In genomic region chr11:14336507-14337503, GRCh38 we compare ENCODE assay signal across 9 cellular contexts. TPM values are rescaled to one million over a fixed set of nuclear protein-coding genes. Genes with fewer than 3 reads are reported as not detected.
DNase-seq lines count a peak whose midpoint lies in the region; ATAC-seq, FAIRE-seq and TF ChIP-seq lines count a peak whose summit lies in the region.
"Had no signal": no experiment of that assay in that cellular context is flagged by ENCODE, and none has a peak within 500 bp of the region (broad histone marks: within the 10 kb centered on the region; RNA-seq: fewer than 3 reads in every experiment).

No MANE protein-coding gene starts in this region.

- H3K27ac ChIP-seq in CD8-positive, alpha-beta memory T cell (ENCODE audit: low read depth, low read length), result no peak overlapping the region
- peak overlapping the region; percentile 38 for H3K27ac ChIP-seq in HepG2 (ENCODE audit: extremely low read length, insufficient read depth, low read length)

- no peaks in the 10 kb centered on the region for H3K36me3 ChIP-seq in CD8-positive, alpha-beta memory T cell (ENCODE audit: insufficient read depth, low read length)
- no peaks in the 10 kb centered on the region for H3K36me3 ChIP-seq in HepG2 (replicated peaks in 1 of 2; ENCODE audit: control insufficient read depth in 1 of 2, insufficient read depth in 2 of 2, low read length in 2 of 2)

- no peak for TF ChIP-seq RAD21 in HepG2 (CRISPR knock-in tag; IDR thresholded peaks at IDR 0.05)

- no peak for TF ChIP-seq CTCF in HepG2 (CRISPR knock-in tag; IDR thresholded peaks at IDR 0.05)

- no peaks in the 10 kb centered on the region for H3K4me1 ChIP-seq in CD8-positive, alpha-beta memory T cell (ENCODE audit: insufficient read depth, low read length)
- peaks cover 21% of the 10 kb centered on the region; the same call in 1 of the 2 replicates for H3K4me1 ChIP-seq in HepG2 (ENCODE audit: insufficient read depth, low read length)

- H3K27me3 ChIP-seq in CD8-positive, alpha-beta memory T cell (ENCODE audit: insufficient read depth, low read length, poor library complexity, severe bottlenecking), result no peaks in the 10 kb centered on the region
- H3K27me3 ChIP-seq in HepG2 (ENCODE audit: control insufficient read depth in 1 of 2, insufficient read depth in 2 of 2, low read length in 2 of 2), result no peaks in the 10 kb centered on the region

- H4K20me1 ChIP-seq in HepG2 (ENCODE audit: insufficient read depth, low read length), result peaks cover 4% of the 10 kb centered on the region; the same call in 1 of the 2 replicates

- in situ Hi-C loops in HepG2 (cut with HindIII; ENCODE audit: extremely low pct_ligation_motif_present, low pct_unique_long_range_greater_than_20kb), result no loop called here

- peak overlapping the region; percentile 23; the same call in 1 of the 2 replicates for H3K4me2 ChIP-seq in HepG2 (ENCODE audit: low read depth, low read length)

- no peaks in the 10 kb centered on the region for H3K9me3 ChIP-seq in CD8-positive, alpha-beta memory T cell (ENCODE audit: low read length)
- no peaks in the 10 kb centered on the region for H3K9me3 ChIP-seq in HepG2 (ENCODE audit: low read length)
- no peaks in the 10 kb centered on the region for H3K9me3 ChIP-seq in T-helper 17 cell (ENCODE audit: control insufficient read depth, low read length, poor library complexity, severe bottlenecking)

- H3K9ac ChIP-seq in HepG2 (ENCODE audit: insufficient read depth, low read depth, low read length), result 0 out of 2 replicates have a peak overlapping the region, but pooled peaks have one; percentile 6

- ATAC-seq in HepG2 (peak; percentile 96), T-helper 17 cell (no peak), HG02588 (IDR thresholded peaks at IDR 0.05; ENCODE audit: unreplicated experiment) (no peak)

- peak; percentile 47 for FAIRE-seq in HepG2 (lab: Jason Lieb, UNC)

- no peak; a peak in 1 of 4 replicates for TF ChIP-seq EP300 in HepG2 (IDR thresholded peaks at IDR 0.05; ENCODE audit: low read depth in 2 of 2, low read length in 2 of 2)
- TF ChIP-seq EP300 in HepG2 (CRISPR knock-in tag; IDR thresholded peaks at IDR 0.05; ENCODE audit: borderline replicate concordance), result peak; percentile 46; the same call in 1 of the 2 replicates

- H2AFZ ChIP-seq in HepG2 (ENCODE audit: low read length), result no peak overlapping the region

- peaks cover 58 to 66% (median 65%) of the 10 kb centered on the region in 3 donors for H3K4me1 Mint-ChIP-seq in CD8-positive, alpha-beta memory T cell
- H3K4me1 Mint-ChIP-seq in T-helper 17 cell, result peaks cover 9% of the 10 kb centered on the region

- peaks cover 73% of the 10 kb centered on the region for H3K79me2 ChIP-seq in HepG2 (ENCODE audit: insufficient read depth, low read length)

- TF ChIP-seq POLR2A in HepG2 (IDR thresholded peaks at IDR 0.05; ENCODE audit: insufficient read depth in 1 of 2, low read depth in 2 of 2, low read length in 2 of 2), result no peak

- peaks cover 5 to 19% (median 17%) of the 10 kb centered on the region in 5 donors for H3K9me3 Mint-ChIP-seq in CD8-positive, alpha-beta memory T cell

- POLR2A ChIA-PET in CD8-positive, alpha-beta memory T cell (lab: Charles Lee), result interaction anchor here (0.6 kb wide), 1 partner anchor 57 kb away, joined by 13 read pairs; no protein-coding TSS in a partner anchor
- POLR2A ChIA-PET in HepG2 (lab: Yijun Ruan, JAX), result interaction anchor here (1.2 kb wide), 1 partner anchor 22 kb away, joined by 4 read pairs; no protein-coding TSS in a partner anchor

- peak overlapping the region in 4 of 8 donors; percentile 15 to 75 (median 26) for H3K27ac Mint-ChIP-seq in CD8-positive, alpha-beta memory T cell
- no peak overlapping the region for H3K27ac Mint-ChIP-seq in T-helper 17 cell

- H3K36me3 Mint-ChIP-seq in CD8-positive, alpha-beta memory T cell, result peaks cover 4 to 19% (median 10%) of the 10 kb centered on the region in 3 donors
- peaks cover 3% of the 10 kb centered on the region for H3K36me3 Mint-ChIP-seq in T-helper 17 cell (ENCODE audit: low read depth)

- DNase-seq in CD8-positive, alpha-beta memory T cell, result no peak
- DNase-seq in HS-5 (ENCODE audit: low read depth) (peak; percentile 98), amniotic stem cell (lab: John Stamatoyannopoulos, UW) (peak; percentile 48), HepG2 (ENCODE audit: low spot score) (peak; percentile 85), HK-2 (ENCODE audit: unreplicated experiment) (no peak), T-helper 17 cell (no peak), NCI-H1105 treated with DMSO at 0.1 percent for 48 hours (lab: John Stamatoyannopoulos, UW) (no peak)
- DNase-seq: KG1 had no signal

- intact Hi-C loops in HepG2 (cut with micrococcal nuclease; ENCODE audit: unreplicated experiment), result no loop called here

- H3K4me3 Mint-ChIP-seq in CD8-positive, alpha-beta memory T cell, result peak overlapping the region in 4 of 7 donors; percentile 9 to 47 (median 20)
- H3K4me3 Mint-ChIP-seq in T-helper 17 cell, result no peak overlapping the region

- H3K4me3 ChIP-seq in CD8-positive, alpha-beta memory T cell (ENCODE audit: low read length), result no peak overlapping the region
- no peak overlapping the region for H3K4me3 ChIP-seq in HepG2 (replicated peaks in 1 of 3; ENCODE audit: insufficient read depth in 1 of 3, low read depth in 2 of 3, low read length in 3 of 3)

- CTCF ChIA-PET in CD8-positive, alpha-beta memory T cell (lab: Charles Lee), result interaction anchor here (1.5 kb wide), 1 partner anchor 118 kb away, joined by 4 read pairs; no protein-coding TSS in a partner anchor
- CTCF ChIA-PET in HepG2 (lab: Yijun Ruan, JAX; ENCODE audit: low intra/inter-chr PET ratio, low total read pairs), result no interaction called here

- TSS peak; percentile 39 for BruUV-seq in HepG2 (replicated peaks; lab: Mats Ljungman, UMichigan)

- H3K27me3 Mint-ChIP-seq in CD8-positive, alpha-beta memory T cell, result no peaks in the 10 kb centered on the region
- no peaks in the 10 kb centered on the region for H3K27me3 Mint-ChIP-seq in T-helper 17 cell

- WGBS in HepG2 (ENCODE audit: low lambda C conversion rate), result 17% methylated on average over 2 of the region's 2 CpGs

TF ChIP-seq in HepG2, 621 proteins besides CTCF, POLR2A, EP300 and RAD21 (continues in another document):
- TF ChIP-seq, protein P1, sequence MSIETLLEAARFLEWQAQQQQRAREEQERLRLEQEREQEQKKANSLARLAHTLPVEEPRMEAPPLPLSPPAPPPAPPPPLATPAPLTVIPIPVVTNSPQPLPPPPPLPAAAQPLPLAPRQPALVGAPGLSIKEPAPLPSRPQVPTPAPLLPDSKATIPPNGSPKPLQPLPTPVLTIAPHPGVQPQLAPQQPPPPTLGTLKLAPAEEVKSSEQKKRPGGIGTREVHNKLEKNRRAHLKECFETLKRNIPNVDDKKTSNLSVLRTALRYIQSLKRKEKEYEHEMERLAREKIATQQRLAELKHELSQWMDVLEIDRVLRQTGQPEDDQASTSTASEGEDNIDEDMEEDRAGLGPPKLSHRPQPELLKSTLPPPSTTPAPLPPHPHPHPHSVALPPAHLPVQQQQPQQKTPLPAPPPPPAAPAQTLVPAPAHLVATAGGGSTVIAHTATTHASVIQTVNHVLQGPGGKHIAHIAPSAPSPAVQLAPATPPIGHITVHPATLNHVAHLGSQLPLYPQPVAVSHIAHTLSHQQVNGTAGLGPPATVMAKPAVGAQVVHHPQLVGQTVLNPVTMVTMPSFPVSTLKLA (IDR thresholded peaks at IDR 0.05), result 0 out of 2 replicates have a peak, but pooled peaks have one; percentile 7
- TF ChIP-seq ATF7 (IDR thresholded peaks at IDR 0.05) (0 out of 2 replicates have a peak, but pooled peaks have one; percentile 7), ATF7 (CRISPR knock-in tag; IDR thresholded peaks at IDR 0.05) (no peak), FOXP1 (IDR thresholded peaks at IDR 0.05) (peak; percentile 74; the same call in 1 of the 2 replicates), FOXP1 (CRISPR knock-in tag; IDR thresholded peaks at IDR 0.05) (peak; percentile 72), TCF7 (IDR thresholded peaks at IDR 0.05; ENCODE audit: low read depth) (no peak), HNRNPH1 (optimal IDR thresholded peaks at IDR 0.05; ENCODE audit: low read depth, low read length) (no peak), TEAD3 (CRISPR knock-in tag; optimal IDR thresholded peaks at IDR 0.05; ENCODE audit: borderline replicate concordance) (peak; percentile 25), SOX13 (IDR thresholded peaks at IDR 0.05) (0 out of 2 replicates have a peak, but pooled peaks have one; percentile 34), SOX13 (CRISPR knock-in tag; conservative IDR thresholded peaks at IDR 0.05 in 1 of 2, IDR thresholded peaks at IDR 0.05 in 1 of 2) (peak in 1 of 2 experiments; percentile 89; a peak in 2 of 4 replicates), ZSCAN25 (CRISPR knock-in tag; IDR thresholded peaks at IDR 0.05) (no peak), TBX3 (IDR thresholded peaks at IDR 0.05; ENCODE audit: borderline replicate concordance) (peak; percentile 71; the same call in 1 of the 2 replicates), FOSL1 (CRISPR knock-in tag; IDR thresholded peaks at IDR 0.05; ENCODE audit: borderline replicate concordance) (peak; percentile 50; the same call in 1 of the 2 replicates)

RNA-seq across cellular contexts. Expression of gene RRAS2, which starts 22.2 kb away (rescaled TPM):
- 10 to 100 TPM; 70.1 to 72.6 TPM for total RNA-seq in CD8-positive, alpha-beta memory T cell
- 52.6 TPM for polyA plus RNA-seq in CD8-positive, alpha-beta memory T cell
- 44.1 and 62.9 TPM in 2 replicates for total RNA-seq in HepG2 (2016; rRNA removed; fragmentation: Illumina TruSeq; extraction: Trizol)
- total RNA-seq in HepG2 (2016; cell fraction: cytosol; rRNA removed; fragmentation: Illumina TruSeq; extraction: Trizol; ENCODE audit: low read depth), result 17.9 and 20.2 TPM in 2 replicates
- 44.0 and 58.1 TPM in 2 replicates for total RNA-seq in HepG2 (2016; cell fraction: insoluble cytoplasmic fraction; rRNA removed; fragmentation: Illumina TruSeq; extraction: Trizol)
- total RNA-seq in HepG2 (2016; cell fraction: membrane; rRNA removed; fragmentation: Illumina TruSeq; extraction: Trizol), result 46.2 and 47.5 TPM in 2 replicates
- total RNA-seq in HepG2 (2016; cell fraction: nucleus; rRNA removed; fragmentation: Illumina TruSeq; extraction: Trizol), result 21.7 and 27.0 TPM in 2 replicates
- polyA plus RNA-seq in HepG2 (2011; rRNA removed), result 14.7 and 19.0 TPM in 2 replicates
- polyA plus RNA-seq in HepG2 (2011; cell fraction: cytosol; rRNA removed), result 9.2 and 13.5 TPM in 2 replicates
- polyA plus RNA-seq in HepG2 (2011; cell fraction: nucleus; rRNA removed), result 4.5 and 5.4 TPM in 2 replicates
- 27.4 and 29.6 TPM in 2 replicates for polyA plus RNA-seq in HepG2 (2012)
- polyA plus RNA-seq in HepG2 (2016; cell fraction: cytosol; fragmentation: Illumina TruSeq; extraction: Trizol; ENCODE audit: low read depth), result 14.3 and 16.0 TPM in 2 replicates
- polyA plus RNA-seq in HepG2 (2016; cell fraction: insoluble cytoplasmic fraction; fragmentation: Illumina TruSeq; extraction: Trizol; ENCODE audit: low read depth), result 57.4 and 61.1 TPM in 2 replicates
- 32.5 and 36.1 TPM in 2 replicates for polyA plus RNA-seq in HepG2 (2016; cell fraction: membrane; fragmentation: Illumina TruSeq; extraction: Trizol; ENCODE audit: low read depth)
- 23.4 and 25.5 TPM in 2 replicates for polyA plus RNA-seq in HepG2 (2016; cell fraction: nucleus; fragmentation: Illumina TruSeq; extraction: Trizol; ENCODE audit: insufficient read depth, low read depth)
- polyA minus RNA-seq in HepG2 (2011; rRNA and poly(A)+ RNA removed; ENCODE audit: low replicate concordance), result 4.5 and 6.2 TPM in 2 replicates
- polyA minus RNA-seq in HepG2 (2011; cell fraction: cytosol; rRNA and poly(A)+ RNA removed), result 24.5 and 25.1 TPM in 2 replicates
- 21.0 and 24.1 TPM in 2 replicates for polyA minus RNA-seq in HepG2 (2011; cell fraction: nucleus; rRNA and poly(A)+ RNA removed)
- total RNA-seq in T-helper 17 cell, result 10 to 100 TPM; 19.1 to 26.2 TPM

Comparison
In these comparisons a context has a peak if more than half of its experiments do, and no peak if none do; other contexts are left out.
1. DNase-seq: peak in HS-5 (single experiment), amniotic stem cell (single experiment) and HepG2 (single experiment); none in CD8-positive, alpha-beta memory T cell (0 of 5), HK-2 (single experiment), T-helper 17 cell (0 of 3) and NCI-H1105 treated with DMSO at 0.1 percent for 48 hours (single experiment).